ENCODE assay signal across 18 cellular contexts in genomic region chr20:25308083-25308491, GRCh38.
DNase-seq lines count a peak whose midpoint lies in the region; ATAC-seq, FAIRE-seq and TF ChIP-seq lines count a peak whose summit lies in the region.
"Had no signal": no experiment of that assay in that cellular context is flagged by ENCODE, and none has a peak within 500 bp of the region (broad histone marks: within the 10 kb centered on the region; RNA-seq: fewer than 3 reads in every experiment).

No MANE protein-coding gene starts in this region.

- H3K9me3 ChIP-seq in AG04450 (ENCODE audit: control insufficient read depth, insufficient read depth, low read length) (no peaks in the 10 kb centered on the region; the same call in 1 of the 2 replicates), astrocyte (ENCODE audit: insufficient read depth, low read depth, low read length) (no peaks in the 10 kb centered on the region)
- H3K9me3 ChIP-seq: suprapubic skin had no signal

- H3K4me1 Mint-ChIP-seq in astrocyte (ENCODE audit: low read depth, unreplicated experiment) (peaks cover 32% of the 10 kb centered on the region), nephron progenitor cell (peaks cover 34% of the 10 kb centered on the region)
- H3K4me1 Mint-ChIP-seq in natural killer cell treated with Interleukin-12 subunit alpha and Interleukin-12 subunit beta and Interleukin-15 and Interleukin-18, amount 100 ng/mL, for 72 hours (ENCODE audit: low read depth in 2 of 2) = peaks cover 13 to 17% of the 10 kb centered on the region in 2 donors

- H3K4me3 Mint-ChIP-seq in astrocyte (ENCODE audit: unreplicated experiment) = no peak overlapping the region
- H3K4me3 Mint-ChIP-seq in nephron progenitor cell = no peak overlapping the region
- no peak overlapping the region for H3K4me3 Mint-ChIP-seq in natural killer cell treated with Interleukin-12 subunit alpha and Interleukin-12 subunit beta and Interleukin-15 and Interleukin-18, amount 100 ng/mL, for 72 hours
- H3K4me3 Mint-ChIP-seq: neural progenitor cell had no signal

- H3K4me2 ChIP-seq in astrocyte (ENCODE audit: low read length) = no peak overlapping the region
- H3K4me2 ChIP-seq: neural progenitor cell had no signal

- POLR2A ChIA-PET in AG04450 (lab: Yijun Ruan, JAX) = no interaction called here

- no peaks in the 10 kb centered on the region for H3K36me3 ChIP-seq in astrocyte (ENCODE audit: insufficient read depth, low read length)
- H3K36me3 ChIP-seq: neural progenitor cell had no signal

- H3K36me3 Mint-ChIP-seq in astrocyte (ENCODE audit: low read depth, unreplicated experiment) (peaks cover 4% of the 10 kb centered on the region), nephron progenitor cell (ENCODE audit: low read depth) (peaks cover 31% of the 10 kb centered on the region)
- no peaks in the 10 kb centered on the region for H3K36me3 Mint-ChIP-seq in natural killer cell treated with Interleukin-12 subunit alpha and Interleukin-12 subunit beta and Interleukin-15 and Interleukin-18, amount 100 ng/mL, for 72 hours

- TF ChIP-seq CTCF in AG04450 (IDR thresholded peaks at IDR 0.05; ENCODE audit: low read depth, low read length) = no peak
- TF ChIP-seq CTCF in astrocyte (IDR thresholded peaks at IDR 0.05; ENCODE audit: insufficient read depth, low read depth, low read length) = no peak
- no peak for TF ChIP-seq CTCF in nephron progenitor cell (IDR thresholded peaks at IDR 0.05)
- no peak for TF ChIP-seq CTCF in GM10266 (IDR thresholded peaks at IDR 0.05; ENCODE audit: control insufficient read depth, insufficient read depth, low read depth, missing control alignments)

- H3K27me3 Mint-ChIP-seq in astrocyte (ENCODE audit: low read depth, unreplicated experiment) (no peaks in the 10 kb centered on the region), nephron progenitor cell (ENCODE audit: low read depth, poor library complexity) (peaks cover 3% of the 10 kb centered on the region)
- H3K27me3 Mint-ChIP-seq in natural killer cell treated with Interleukin-12 subunit alpha and Interleukin-12 subunit beta and Interleukin-15 and Interleukin-18, amount 100 ng/mL, for 72 hours = no peaks in the 10 kb centered on the region

- DNase-seq in AG04450 (ENCODE audit: low read depth, low spot score) (no peak), GM12891 (ENCODE audit: insufficient read length, low spot score) (no peak), astrocyte (ENCODE audit: low read depth) (no peak), nephron progenitor cell (no peak), GM10266 (ENCODE audit: extremely low spot score) (no peak)
- no peak for DNase-seq in natural killer cell treated with Interleukin-12 subunit alpha and Interleukin-12 subunit beta and Interleukin-15 and Interleukin-18, amount 100 ng/mL, for 72 hours (ENCODE audit: low spot score)
- DNase-seq: activated CD4-positive, alpha-beta T cell treated with anti-CD3 and anti-CD28 coated beads for 1 hour; activated effector memory CD4-positive, alpha-beta T cell treated with anti-CD3 and anti-CD28 coated beads, Interleukin-2, amount 50 U/mL, for 16 hours; AML-193; amniotic stem cell; central memory CD4-positive, alpha-beta T cell; erythroblast; NCI-H1417; PC-9 had no signal

- FAIRE-seq in GM12891 (lab: Jason Lieb, UNC) (no peak), astrocyte (lab: Jason Lieb, UNC) (no peak)

- H3K27ac Mint-ChIP-seq in astrocyte (ENCODE audit: unreplicated experiment) (no peak overlapping the region), nephron progenitor cell (peak overlapping the region; percentile 39)
- H3K27ac Mint-ChIP-seq in natural killer cell treated with Interleukin-12 subunit alpha and Interleukin-12 subunit beta and Interleukin-15 and Interleukin-18, amount 100 ng/mL, for 72 hours = no peak overlapping the region
- H3K27ac Mint-ChIP-seq: neural progenitor cell had no signal

- CTCF ChIA-PET in AG04450 (lab: Charles Lee) = interaction anchor here (2.1 to 4.8 kb wide), 2 partner anchors 8 to 90 kb away, joined by 9 to 42 read pairs; no protein-coding TSS in a partner anchor

- no peaks in the 10 kb centered on the region for H3K79me2 ChIP-seq in astrocyte (ENCODE audit: insufficient read depth, low read length)

- H3K4me3 ChIP-seq in AG04450 (ENCODE audit: low read depth, low read length) (no peak overlapping the region), astrocyte (ENCODE audit: insufficient read depth, low read depth, low read length) (no peak overlapping the region)
- H3K4me3 ChIP-seq: neural progenitor cell, PC-9, suprapubic skin had no signal

- H3K27ac ChIP-seq in AG04450 (ENCODE audit: low read depth, low read length) (peak overlapping the region; percentile 98), astrocyte (ENCODE audit: low read depth, low read length) (peak overlapping the region; percentile 95)
- H3K27ac ChIP-seq: neural progenitor cell, suprapubic skin had no signal

- H4K20me1 ChIP-seq in astrocyte (ENCODE audit: insufficient read depth, low read length) = no peaks in the 10 kb centered on the region

- no peak for ATAC-seq in natural killer cell treated with Interleukin-12 subunit alpha and Interleukin-12 subunit beta and Interleukin-15 and Interleukin-18, amount 100 ng/mL, for 72 hours
- ATAC-seq in GM18519 (IDR thresholded peaks at IDR 0.05; ENCODE audit: low FRiP score, unreplicated experiment) = no peak
- ATAC-seq: left colon had no signal

- no peak for TF ChIP-seq POLR2A in GM12891 (IDR thresholded peaks at IDR 0.05; ENCODE audit: low read depth, low read length)

- H3K9me3 Mint-ChIP-seq in astrocyte (ENCODE audit: unreplicated experiment) (no peaks in the 10 kb centered on the region), nephron progenitor cell (peaks cover 5% of the 10 kb centered on the region)
- no peaks in the 10 kb centered on the region for H3K9me3 Mint-ChIP-seq in natural killer cell treated with Interleukin-12 subunit alpha and Interleukin-12 subunit beta and Interleukin-15 and Interleukin-18, amount 100 ng/mL, for 72 hours

- H3K9ac ChIP-seq in astrocyte (ENCODE audit: low read length) = no peak overlapping the region
- H3K9ac ChIP-seq: neural progenitor cell had no signal

- H3K27me3 ChIP-seq in AG04450 (ENCODE audit: control insufficient read depth, insufficient read depth, low read length) = no peaks in the 10 kb centered on the region
- H3K27me3 ChIP-seq in astrocyte (ENCODE audit: insufficient read depth, low read length) = no peaks in the 10 kb centered on the region
- H3K27me3 ChIP-seq: neural progenitor cell, suprapubic skin had no signal

- no peak overlapping the region for H2AFZ ChIP-seq in astrocyte (ENCODE audit: low read depth, low read length)
- H2AFZ ChIP-seq: neural progenitor cell, PC-9 had no signal

- peaks cover 33% of the 10 kb centered on the region for H3K4me1 ChIP-seq in astrocyte (ENCODE audit: insufficient read depth, low read length)
- H3K4me1 ChIP-seq: neural progenitor cell had no signal

TF ChIP-seq in GM12891, 5 proteins besides CTCF, POLR2A, EP300 and RAD21:
- TF ChIP-seq POU2F2 (IDR thresholded peaks at IDR 0.05; ENCODE audit: low read depth, low read length) (no peak), PAX5 (IDR thresholded peaks at IDR 0.05; ENCODE audit: insufficient read depth, low read length, severe bottlenecking) (no peak), POLR2AphosphoS5 (IDR thresholded peaks at IDR 0.05; ENCODE audit: low read depth, low read length) (no peak), SPI1 (IDR thresholded peaks at IDR 0.05; ENCODE audit: low read depth, low read length) (peak; percentile 41; the same call in 1 of the 2 replicates), TAF1 (IDR thresholded peaks at IDR 0.05; ENCODE audit: low read depth, low read length) (no peak)
